In the genomic region with DNA sequence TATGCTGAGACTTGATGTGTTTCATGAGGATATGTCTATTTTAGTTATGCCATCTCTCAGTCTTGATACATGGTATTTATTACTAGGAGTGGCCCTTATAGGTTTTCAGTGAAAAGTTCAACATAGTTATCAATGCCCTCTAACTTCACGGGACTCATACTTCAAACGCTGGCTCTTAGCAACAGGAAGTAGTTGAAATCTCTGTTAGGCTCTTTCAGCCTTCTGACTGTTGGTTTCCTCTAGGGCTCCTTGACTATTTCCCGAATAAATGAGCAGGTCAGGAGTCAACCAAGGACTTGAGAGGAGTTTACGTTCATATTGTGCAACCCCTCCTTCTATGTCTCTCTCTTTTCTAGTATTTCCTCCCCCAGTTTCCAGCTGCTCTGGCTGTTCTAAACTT, we compare ENCODE assay signal across 17 cellular contexts.
"Had no signal": no experiment of that assay in that cellular context is flagged by ENCODE, and none has a peak within 500 bp of the region (broad histone marks: within the 10 kb centered on the region; RNA-seq: fewer than 3 reads in every experiment).

No MANE protein-coding gene starts in this region.

- H3K9me3 Mint-ChIP-seq: neural progenitor cell had no signal

- DNase-seq: activated CD4-positive, alpha-beta memory T cell treated with anti-CD3 and anti-CD28 coated beads, Interleukin-2, amount 10 ng/mL, durations not matched to agents 7 days and 5 days; activated CD4-positive, alpha-beta T cell treated with anti-CD3 and anti-CD28 coated beads for 4 hours; activated T-cell treated with anti-CD3 and anti-CD28 coated beads, Interleukin-2, amount 50 U/mL, for 24 hours; dorsolateral prefrontal cortex; foreskin melanocyte; head of caudate nucleus; immature natural killer cell; mammary epithelial cell; naive B cell; pancreas; stimulated activated CD4-positive, alpha-beta T cell treated with anti-CD3 and anti-CD28 coated beads, Interleukin-12 subunit alpha, Interleukin-12 subunit beta, amount 100 ng/mL, for 4 hours; stimulated activated CD4-positive, alpha-beta T cell treated with anti-CD3 and anti-CD28 coated beads, Interleukin-2, amount 100 ng/mL, for 24 hours; T-helper 2 cell had no signal

- H2AFZ ChIP-seq: neural progenitor cell had no signal

- H3K4me2 ChIP-seq: neural progenitor cell had no signal

- H3K4me3 Mint-ChIP-seq: activated CD4-positive, alpha-beta memory T cell treated with anti-CD3 and anti-CD28 coated beads, Interleukin-2, amount 10 ng/mL, durations not matched to agents 7 days and 5 days; activated T-cell treated with anti-CD3 and anti-CD28 coated beads, Interleukin-2, amount 50 U/mL, for 24 hours; immature natural killer cell; naive B cell; neural progenitor cell; WTC11 had no signal

- H3K27ac ChIP-seq: cardiac muscle cell, dorsolateral prefrontal cortex, neural progenitor cell, pancreas had no signal

- H3K27me3 Mint-ChIP-seq: activated CD4-positive, alpha-beta memory T cell treated with anti-CD3 and anti-CD28 coated beads, Interleukin-2, amount 10 ng/mL, durations not matched to agents 7 days and 5 days; activated T-cell treated with anti-CD3 and anti-CD28 coated beads, Interleukin-2, amount 50 U/mL, for 24 hours; naive B cell had no signal

- H3K4me3 ChIP-seq: cardiac muscle cell, dorsolateral prefrontal cortex, neural progenitor cell, pancreas had no signal

- H3K27me3 ChIP-seq: cardiac muscle cell, dorsolateral prefrontal cortex, neural progenitor cell, pancreas had no signal

- H3K4me1 Mint-ChIP-seq: activated CD4-positive, alpha-beta memory T cell treated with anti-CD3 and anti-CD28 coated beads, Interleukin-2, amount 10 ng/mL, durations not matched to agents 7 days and 5 days; immature natural killer cell; neural progenitor cell had no signal

- H3K36me3 ChIP-seq: cardiac muscle cell, neural progenitor cell, pancreas had no signal

- H3K27ac Mint-ChIP-seq: activated CD4-positive, alpha-beta memory T cell treated with anti-CD3 and anti-CD28 coated beads, Interleukin-2, amount 10 ng/mL, durations not matched to agents 7 days and 5 days; activated naive CD4-positive, alpha-beta T cell treated with anti-CD3 and anti-CD28 coated beads, Interleukin-2, amount 50 U/mL, for 72 hours; activated T-cell treated with anti-CD3 and anti-CD28 coated beads, Interleukin-2, amount 50 U/mL, for 24 hours; immature natural killer cell; naive B cell; neural progenitor cell; WTC11 had no signal

- H3K36me3 Mint-ChIP-seq: activated naive CD4-positive, alpha-beta T cell treated with anti-CD3 and anti-CD28 coated beads, Interleukin-2, amount 50 U/mL, for 72 hours; immature natural killer cell; naive B cell; neural progenitor cell; WTC11 had no signal

- H3K9ac ChIP-seq: neural progenitor cell had no signal

- H3K9me3 ChIP-seq: pancreas had no signal

- H3K4me1 ChIP-seq: neural progenitor cell, pancreas had no signal
